In genomic region chr5:1182633-1183423, GRCh38 we compare ENCODE assay signal across 12 cellular contexts. TPM values are rescaled to one million over a fixed set of nuclear protein-coding genes. Genes with fewer than 3 reads are reported as not detected.
A peak's percentile ranks its signal among the peaks of the same experiment; 100 is the strongest.
DNase-seq lines count a peak whose midpoint lies in the region; ATAC-seq and TF ChIP-seq lines count a peak whose summit lies in the region.
"Had no signal": no experiment of that assay in that cellular context is flagged by ENCODE, and none has a peak within 500 bp of the region (broad histone marks: within the 10 kb centered on the region; RNA-seq: fewer than 3 reads in every experiment).

No MANE protein-coding gene starts in this region.

- no peaks in the 10 kb centered on the region for H3K9me3 Mint-ChIP-seq in activated CD4-positive, alpha-beta memory T cell treated with anti-CD3 and anti-CD28 coated beads, Interleukin-2, amount 10 ng/mL, durations not matched to agents 7 days and 5 days

- H3K4me3 Mint-ChIP-seq in activated CD4-positive, alpha-beta memory T cell treated with anti-CD3 and anti-CD28 coated beads, Interleukin-2, amount 10 ng/mL, durations not matched to agents 7 days and 5 days, result no peak overlapping the region

- H3K4me1 ChIP-seq in liver (ENCODE audit: control insufficient read depth in 4 of 4, insufficient read depth in 4 of 4, low read length in 3 of 4) (peaks cover 34 to 59% (median 52%) of the 10 kb centered on the region in 4 donors), osteoblast (ENCODE audit: insufficient read depth, low read length) (no peaks in the 10 kb centered on the region)

- CTCF ChIA-PET in activated CD4-positive, alpha-beta memory T cell treated with anti-CD3 and anti-CD28 coated beads, Interleukin-2, amount 10 ng/mL, durations not matched to agents 7 days and 5 days (lab: Charles Lee), result no interaction called here

- TF ChIP-seq CTCF in dorsolateral prefrontal cortex (IDR thresholded peaks at IDR 0.05 in 54 of 56, conservative IDR thresholded peaks at IDR 0.05 in 2 of 56; ENCODE audit: low read depth in 1 of 56, partially characterized antibody in 56 of 56) (peak in 12 of 56 donors; percentile 11 to 45 (median 24)), liver (IDR thresholded peaks at IDR 0.05; ENCODE audit: low read depth, low read length, missing input control) (no peak), osteoblast (IDR thresholded peaks at IDR 0.05; ENCODE audit: extremely low read depth, low read depth, low read length) (no peak)

- H3K27me3 Mint-ChIP-seq in activated CD4-positive, alpha-beta memory T cell treated with anti-CD3 and anti-CD28 coated beads, Interleukin-2, amount 10 ng/mL, durations not matched to agents 7 days and 5 days, result no peaks in the 10 kb centered on the region

- 33% methylated on average over 31 of the region's 31 CpGs for WGBS in liver

- peak in 1 of 2 donors; percentile 35 for TF ChIP-seq RAD21 in liver (IDR thresholded peaks at IDR 0.05)

- H3K4me2 ChIP-seq in osteoblast (ENCODE audit: insufficient read depth, low read length), result no peak overlapping the region

- no peaks in the 10 kb centered on the region for H3K9me3 ChIP-seq in liver (ENCODE audit: control insufficient read depth in 4 of 4, low read length in 3 of 4)
- no peaks in the 10 kb centered on the region for H3K9me3 ChIP-seq in osteoblast (ENCODE audit: low read depth, low read length)

- no peaks in the 10 kb centered on the region for H3K36me3 ChIP-seq in liver (ENCODE audit: control insufficient read depth in 4 of 4, insufficient read depth in 3 of 4, low read depth in 1 of 4, low read length in 3 of 4)
- H3K36me3 ChIP-seq in osteoblast (ENCODE audit: insufficient read depth, low read length), result no peaks in the 10 kb centered on the region

- intact Hi-C loops in dorsolateral prefrontal cortex (cut with DNase I), result loop anchor here in 1 of 2 donors (10.0 kb wide), 2 partner anchors 372 to 612 kb away; partner anchors contain the start of gene MRPL36
- intact Hi-C loops in sciatic nerve (cut with DNase I), result no loop called here

- H4K20me1 ChIP-seq in osteoblast (ENCODE audit: insufficient read depth, low read length), result no peaks in the 10 kb centered on the region

- POLR2A ChIA-PET in activated CD4-positive, alpha-beta memory T cell treated with anti-CD3 and anti-CD28 coated beads, Interleukin-2, amount 10 ng/mL, durations not matched to agents 7 days and 5 days (lab: Charles Lee), result no interaction called here

- H3K27ac Mint-ChIP-seq in activated CD4-positive, alpha-beta memory T cell treated with anti-CD3 and anti-CD28 coated beads, Interleukin-2, amount 10 ng/mL, durations not matched to agents 7 days and 5 days, result no peak overlapping the region

- no peak overlapping the region for H3K9ac ChIP-seq in liver (ENCODE audit: low read depth in 1 of 2, low read length in 2 of 2)

- peak overlapping the region in 38 of 59 donors; percentile 1 to 54 (median 32) for H3K4me3 ChIP-seq in dorsolateral prefrontal cortex
- H3K4me3 ChIP-seq in liver (ENCODE audit: low read depth in 1 of 3, low read length in 3 of 3), result peak overlapping the region; percentile 30 to 55 (median 35)
- H3K4me3 ChIP-seq in osteoblast (ENCODE audit: insufficient read depth, low read length), result no peak overlapping the region
- H3K4me3 ChIP-seq: skin epidermis had no signal

- peak; percentile 85 for ATAC-seq in sciatic nerve

- H3K4me1 Mint-ChIP-seq in activated CD4-positive, alpha-beta memory T cell treated with anti-CD3 and anti-CD28 coated beads, Interleukin-2, amount 10 ng/mL, durations not matched to agents 7 days and 5 days, result no peaks in the 10 kb centered on the region

- no peaks in the 10 kb centered on the region for H3K36me3 Mint-ChIP-seq in activated CD4-positive, alpha-beta memory T cell treated with anti-CD3 and anti-CD28 coated beads, Interleukin-2, amount 10 ng/mL, durations not matched to agents 7 days and 5 days (ENCODE audit: low read depth)

- no peaks in the 10 kb centered on the region for H3K79me2 ChIP-seq in osteoblast (ENCODE audit: insufficient read depth, low read length)

- H2AFZ ChIP-seq in osteoblast (ENCODE audit: low read length), result no peak overlapping the region

- DNase-seq in NCI-H2227 treated with DMSO at 0.1 percent for 48 hours (lab: John Stamatoyannopoulos, UW) (peak; percentile 67), dorsolateral prefrontal cortex (peak in 9 of 10 donors; percentile 48 to 89 (median 74)), sciatic nerve (ENCODE audit: low spot score) (no peak), osteoblast (ENCODE audit: insufficient read length, low spot score, missing footprints) (no peak), OCI-M2 (lab: John Stamatoyannopoulos, UW; ENCODE audit: unreplicated experiment) (no peak)
- DNase-seq in activated CD4-positive, alpha-beta memory T cell treated with anti-CD3 and anti-CD28 coated beads, Interleukin-2, amount 10 ng/mL, durations not matched to agents 7 days and 5 days, result no peak
- DNase-seq: H7, NCI-H2081 had no signal

- H3K27me3 ChIP-seq in dorsolateral prefrontal cortex, result peaks cover 0 to 22% (median 4%) of the 10 kb centered on the region in 45 donors
- no peaks in the 10 kb centered on the region for H3K27me3 ChIP-seq in liver (ENCODE audit: control insufficient read depth in 4 of 4, insufficient read depth in 4 of 4, low read length in 3 of 4)
- peaks cover 6% of the 10 kb centered on the region for H3K27me3 ChIP-seq in osteoblast (ENCODE audit: insufficient read depth, low read length)

- H3K27ac ChIP-seq in dorsolateral prefrontal cortex (peak overlapping the region in 58 of 59 donors; percentile 37 to 96 (median 84)), liver (ENCODE audit: low read depth in 1 of 2, low read length in 2 of 2) (peak overlapping the region; percentile 66 to 75), osteoblast (ENCODE audit: low read depth, low read length) (no peak overlapping the region)
- H3K27ac ChIP-seq: skin epidermis had no signal

TF ChIP-seq in liver, 16 proteins besides CTCF, POLR2A, EP300 and RAD21 (continues in another document):
- TF ChIP-seq FOXA1 (IDR thresholded peaks at IDR 0.05) (no peak), FOXA2 (IDR thresholded peaks at IDR 0.05) (no peak), ZBTB33 (IDR thresholded peaks at IDR 0.05) (no peak), JUND (IDR thresholded peaks at IDR 0.05) (no peak), ATF3 (IDR thresholded peaks at IDR 0.05) (no peak), SP1 (IDR thresholded peaks at IDR 0.05) (peak; percentile 95), REST (IDR thresholded peaks at IDR 0.05) (peak; percentile 74), EGR1 (IDR thresholded peaks at IDR 0.05; ENCODE audit: low read depth in 2 of 2) (peak; percentile 31 to 50), HNF4A (conservative IDR thresholded peaks at IDR 0.05) (peak; percentile 76 to 81), YY1 (IDR thresholded peaks at IDR 0.05) (peak; percentile 77), NR2F2 (IDR thresholded peaks at IDR 0.05) (peak; percentile 35)

RNA-seq across cellular contexts. Expression of gene SLC6A19, which starts 18.6 kb away (rescaled TPM):
- total RNA-seq in dorsolateral prefrontal cortex (under 1 TPM in 1 of 120 experiments, not detected in 119; 0.07 TPM), liver (1 to 10 TPM; 1.5 to 4.9 TPM), sciatic nerve (0.09 TPM), osteoblast (not detected in 2 replicates)
- under 1 TPM; 0.17 to 0.31 TPM for polyA plus RNA-seq in liver
- total RNA-seq in activated CD4-positive, alpha-beta memory T cell treated with anti-CD3 and anti-CD28 coated beads, Interleukin-2, amount 10 ng/mL, durations not matched to agents 7 days and 5 days, result not detected
- total RNA-seq: lung microvascular endothelial cell, OCI-LY7 had no signal

RNA-seq across cellular contexts. Expression of gene SLC6A18, which starts 42.4 kb away (rescaled TPM):
- total RNA-seq in dorsolateral prefrontal cortex (not detected), liver (not detected), sciatic nerve (not detected), osteoblast (not detected in 2 replicates)
- polyA plus RNA-seq in liver, result not detected
- total RNA-seq in activated CD4-positive, alpha-beta memory T cell treated with anti-CD3 and anti-CD28 coated beads, Interleukin-2, amount 10 ng/mL, durations not matched to agents 7 days and 5 days, result not detected
- total RNA-seq: H7, lung microvascular endothelial cell, OCI-LY7 had no signal

Comparison
In these comparisons a context has a peak if more than half of its experiments do, and no peak if none do; other contexts are left out.
1. DNase-seq: peak in NCI-H2227 treated with DMSO at 0.1 percent for 48 hours (single experiment) and dorsolateral prefrontal cortex (9 of 10); none in sciatic nerve (single experiment), activated CD4-positive, alpha-beta memory T cell treated with anti-CD3 and anti-CD28 coated beads, Interleukin-2, amount 10 ng/mL, durations not matched to agents 7 days and 5 days (single experiment), osteoblast (single experiment) and OCI-M2 (single experiment).